In genomic region chr4:48489683-48490011, GRCh38 we compare ENCODE assay signal across 10 cellular contexts. TPM values are rescaled to one million over a fixed set of nuclear protein-coding genes. Genes with fewer than 3 reads are reported as not detected.
DNase-seq lines count a peak whose midpoint lies in the region; ATAC-seq and TF ChIP-seq lines count a peak whose summit lies in the region.
"Had no signal": no experiment of that assay in that cellular context is flagged by ENCODE, and none has a peak within 500 bp of the region (broad histone marks: within the 10 kb centered on the region; RNA-seq: fewer than 3 reads in every experiment).

No MANE protein-coding gene starts in this region.

- POLR2A ChIA-PET in WTC11 (lab: Charles Lee): interaction anchor here (1.2 kb wide), 1 partner anchor 148 kb away, joined by 4 read pairs; the partner anchor contains the start of gene SLAIN2

- H3K27ac Mint-ChIP-seq in WTC11: no peak overlapping the region

- no peak for DNase-seq in WTC11 (ENCODE audit: low spot score)
- no peak for DNase-seq in KBM-7
- DNase-seq: activated CD4-positive, alpha-beta T cell treated with anti-CD3 and anti-CD28 coated beads, Interleukin-2, amount 50 U/mL, for 48 hours; body of pancreas; SHP77 had no signal

- in situ Hi-C loops in KBM-7 (cut with MboI; ENCODE audit: low pct_unique_long_range_greater_than_20kb, low sequenced_read_pairs): no loop called here

- H3K4me3 ChIP-seq in iPS-11a (ENCODE audit: low read depth, low read length) (peak overlapping the region; percentile 34), skeletal muscle satellite cell (ENCODE audit: low read length) (peak overlapping the region; percentile 48)
- H3K4me3 ChIP-seq: body of pancreas had no signal

- H3K9ac ChIP-seq in skeletal muscle satellite cell (ENCODE audit: low read depth, low read length): no peak overlapping the region

- no peaks in the 10 kb centered on the region for H3K36me3 Mint-ChIP-seq in WTC11

- H3K36me3 ChIP-seq in skeletal muscle satellite cell (ENCODE audit: insufficient read depth, low read length): no peaks in the 10 kb centered on the region

- peak; percentile 4 for ATAC-seq in GM18498 (IDR thresholded peaks at IDR 0.05; ENCODE audit: unreplicated experiment)
- ATAC-seq in WTC11: peak; percentile 3; the same call in 1 of the 2 replicates
- no peak for ATAC-seq in GM18861 (IDR thresholded peaks at IDR 0.05; ENCODE audit: unreplicated experiment)
- ATAC-seq in GM21381 (IDR thresholded peaks at IDR 0.05; ENCODE audit: unreplicated experiment): no peak

- peak overlapping the region; percentile 69 for H3K4me2 ChIP-seq in skeletal muscle satellite cell (ENCODE audit: low read length)

- peaks cover 73% of the 10 kb centered on the region for H3K27me3 ChIP-seq in skeletal muscle satellite cell (ENCODE audit: control insufficient read depth, insufficient read depth, low read length)

- H3K9me3 ChIP-seq in skeletal muscle satellite cell (replicated peaks; ENCODE audit: low read length): no peaks in the 10 kb centered on the region
- H3K9me3 ChIP-seq: body of pancreas had no signal

- peak overlapping the region; percentile 72 for H3K4me3 Mint-ChIP-seq in WTC11

- peaks cover 17% of the 10 kb centered on the region for H3K4me1 Mint-ChIP-seq in WTC11

- no peaks in the 10 kb centered on the region for H3K4me1 ChIP-seq in skeletal muscle satellite cell (ENCODE audit: control insufficient read depth, insufficient read depth, low read length)

- H3K9me3 Mint-ChIP-seq in WTC11: no peaks in the 10 kb centered on the region

- no peak for TF ChIP-seq CTCF in WTC11 (IDR thresholded peaks at IDR 0.05)

- peaks cover 53% of the 10 kb centered on the region for H3K27me3 Mint-ChIP-seq in WTC11 (ENCODE audit: low read depth)

- CTCF ChIA-PET in WTC11 (lab: Charles Lee): interaction anchor here (0.7 kb wide), 1 partner anchor 455 kb away, joined by 3 read pairs; no protein-coding TSS in a partner anchor

TF ChIP-seq in WTC11, 78 proteins besides CTCF, POLR2A, EP300 and RAD21:
- TF ChIP-seq NR2C2 (CRISPR knock-in tag; IDR thresholded peaks at IDR 0.05): no peak
- TF ChIP-seq ZNF425 (CRISPR knock-in tag; conservative IDR thresholded peaks at IDR 0.05): no peak
- TF ChIP-seq ZNF671 (CRISPR knock-in tag; IDR thresholded peaks at IDR 0.05): no peak
- peak; percentile 23; the same call in 1 of the 2 replicates for TF ChIP-seq ZNF423 (CRISPR knock-in tag; IDR thresholded peaks at IDR 0.05)
- no peak for TF ChIP-seq SMAD3 (CRISPR knock-in tag; IDR thresholded peaks at IDR 0.05; ENCODE audit: borderline replicate concordance)
- TF ChIP-seq ZBTB21 (CRISPR knock-in tag; IDR thresholded peaks at IDR 0.05; ENCODE audit: borderline replicate concordance): no peak

RNA-seq across cellular contexts. Expression of gene ZAR1, which starts 0.4 kb away (rescaled TPM):
- total RNA-seq in WTC11 (2021): 0.87 to 1.4 TPM (median 0.89 TPM) in 3 replicates
- 0.25 TPM in 1 of 2 replicates, not detected in the other for total RNA-seq in skeletal muscle satellite cell (2012; rRNA removed)
- total RNA-seq: body of pancreas had no signal

RNA-seq across cellular contexts. Expression of gene SLC10A4, which starts 6.5 kb away (rescaled TPM):
- 2.1 to 3.0 TPM (median 2.6 TPM) in 3 replicates for total RNA-seq in WTC11 (2021)
- total RNA-seq in skeletal muscle satellite cell (2012; rRNA removed): not detected in 2 replicates

Comparison
In these comparisons a context has a peak if more than half of its experiments do, and no peak if none do; other contexts are left out.
1. ATAC-seq: peak in GM18498 (single experiment) and WTC11 (single experiment); none in GM18861 (single experiment) and GM21381 (single experiment).